ENCODE assay signal across 8 cellular contexts in genomic region chr2:219642465-219643083, GRCh38. TPM values are rescaled to one million over a fixed set of nuclear protein-coding genes. Genes with fewer than 3 reads are reported as not detected.
A peak's percentile ranks its signal among the peaks of the same experiment; 100 is the strongest.
DNase-seq lines count a peak whose midpoint lies in the region; ATAC-seq and TF ChIP-seq lines count a peak whose summit lies in the region.

No MANE protein-coding gene starts in this region.

- intact Hi-C loops in dorsolateral prefrontal cortex (cut with DNase I) = loop anchor here (2.0 to 5.0 kb wide), 4 partner anchors 45 to 165 kb away; partner anchors contain the start of genes CHPF (in 1 of the 2) and STK11IP (in 1 of the 2)

- H3K4me1 ChIP-seq in lung (ENCODE audit: control insufficient read depth in 2 of 2, insufficient read depth in 2 of 2, low read length in 2 of 2) = peaks cover 0 to 4% of the 10 kb centered on the region in 2 donors

- H3K27me3 ChIP-seq in HL-60 (ENCODE audit: insufficient read depth, poor library complexity, severe bottlenecking) (no peaks in the 10 kb centered on the region), dorsolateral prefrontal cortex (peaks cover 0 to 1% (median 0%) of the 10 kb centered on the region in 45 donors), lung (ENCODE audit: control insufficient read depth, insufficient read depth) (peaks cover 3% of the 10 kb centered on the region)

- peak; percentile 93 for DNase-seq in D341Med (ENCODE audit: low spot score)
- peak; percentile 95 to 98 for DNase-seq in HL-60 (ENCODE audit: low read depth in 1 of 2, low spot score in 1 of 2)
- peak; percentile 82 for DNase-seq in NCI-H82 treated with DMSO at 0.1 percent for 48 hours (lab: John Stamatoyannopoulos, UW; ENCODE audit: unreplicated experiment)
- DNase-seq in activated CD4-positive, alpha-beta T cell treated with anti-CD3 and anti-CD28 coated beads, Interleukin-2, amount 50 U/mL, for 4 hours = peak; percentile 84 to 85
- peak; percentile 89 to 98 (median 96) for DNase-seq in dorsolateral prefrontal cortex
- DNase-seq in lung (ENCODE audit: low spot score) = peak; percentile 97
- DNase-seq in stimulated activated CD8-positive, alpha-beta memory T cell treated with anti-CD3 and anti-CD28 coated beads, Interleukin-12 subunit alpha, Interleukin-12 subunit beta, amount 100 ng/mL, for 4 hours (ENCODE audit: low read depth) = peak; percentile 70

- WGBS in lung, 2 donors = 4 to 10% methylated on average over 24 of the region's 24 CpGs

- H3K9me3 ChIP-seq in lung (ENCODE audit: control insufficient read depth in 2 of 2, insufficient read depth in 1 of 2, low read length in 1 of 2) = peaks cover 0 to 2% of the 10 kb centered on the region in 2 donors

- no peaks in the 10 kb centered on the region for H3K36me3 ChIP-seq in lung (ENCODE audit: control insufficient read depth in 2 of 2, insufficient read depth in 2 of 2, low read length in 2 of 2)

- ATAC-seq in GM21360 (IDR thresholded peaks at IDR 0.05; ENCODE audit: unreplicated experiment) (peak; percentile 98), lung (ENCODE audit: insufficient read depth, low FRiP score) (peak; percentile 95)

- H3K27ac ChIP-seq in HL-60 (replicated peaks) (no peak overlapping the region), dorsolateral prefrontal cortex (peak overlapping the region in 15 of 59 donors; percentile 5 to 63 (median 38)), lung (ENCODE audit: low read depth in 1 of 2, low read length in 1 of 2) (peak overlapping the region; percentile 35 to 90)

- H3K4me3 ChIP-seq in HL-60 (replicated peaks; ENCODE audit: insufficient read depth, low read length) (no peak overlapping the region), dorsolateral prefrontal cortex (peak overlapping the region in 6 of 59 donors; percentile 9 to 25 (median 12)), lung (no peak overlapping the region)

- peak; percentile 99 for TF ChIP-seq CTCF in HL-60 (IDR thresholded peaks at IDR 0.05; ENCODE audit: insufficient read depth, low read length)
- TF ChIP-seq CTCF in dorsolateral prefrontal cortex (IDR thresholded peaks at IDR 0.05 in 54 of 56, conservative IDR thresholded peaks at IDR 0.05 in 2 of 56; ENCODE audit: low read depth in 1 of 56, partially characterized antibody in 56 of 56) = peak; percentile 77 to 99 (median 97)
- peak; percentile 100 for TF ChIP-seq CTCF in lung (IDR thresholded peaks at IDR 0.05; ENCODE audit: control extremely low read depth, extremely low read depth)

RNA-seq across cellular contexts. Expression of gene SLC4A3, which starts 15.1 kb away (rescaled TPM):
- total RNA-seq in dorsolateral prefrontal cortex = 10 to 100 TPM; 18.5 to 75.5 (median 53.9) TPM
- 1 to 10 TPM; 1.8 to 3.2 TPM for total RNA-seq in lung
- polyA plus RNA-seq in lung = under 1 TPM; 0.59 to 0.63 TPM

RNA-seq across cellular contexts. Expression of gene STK11IP, which starts 44.9 kb away (rescaled TPM):
- total RNA-seq in dorsolateral prefrontal cortex (10 to 100 TPM; 24.7 to 91.0 (median 46.3) TPM), lung (10 to 100 TPM; 21.5 to 46.0 TPM)
- polyA plus RNA-seq in lung = 10 to 100 TPM; 21.7 to 24.5 TPM

Comparison
In these comparisons a context has a peak if more than half of its experiments do, and no peak if none do; other contexts are left out.
1. RNA of gene SLC4A3, which starts 15.1 kb away (total RNA-seq): 18.5 to 75.5 TPM in dorsolateral prefrontal cortex; 1.8 to 3.2 TPM in lung; every median in the first group is over 4 times any median in the second.
2. Peak in every context shown above with its lines, with median percentiles within 50 percentile points of each other: DNase-seq and CTCF ChIP-seq.